10 cellular contexts compared by ENCODE assay signal in genomic region chr7:2634265-2635145, GRCh38. TPM values are rescaled to one million over a fixed set of nuclear protein-coding genes. Genes with fewer than 3 reads are reported as not detected.
DNase-seq lines count a peak whose midpoint lies in the region; ATAC-seq, FAIRE-seq and TF ChIP-seq lines count a peak whose summit lies in the region.
"Had no signal": no experiment of that assay in that cellular context is flagged by ENCODE, and none has a peak within 500 bp of the region (broad histone marks: within the 10 kb centered on the region; RNA-seq: fewer than 3 reads in every experiment).

No MANE protein-coding gene starts in this region.

- TF ChIP-seq CTCF in A549 (IDR thresholded peaks at IDR 0.05): no peak

- CTCF ChIA-PET in A549 (lab: Yijun Ruan, JAX): interaction anchor here (1.1 to 2.3 kb wide), 5 partner anchors 36 to 166 kb away, joined by 3 to 10 read pairs (median 3); no protein-coding TSS in a partner anchor

- 95% methylated on average over 10 of the region's 22 CpGs for WGBS in A549 (ENCODE audit: missing lambda C conversion rate)

- H3K27ac Mint-ChIP-seq in central memory CD8-positive, alpha-beta T cell (ENCODE audit: low read depth): no peak overlapping the region

- H3K27me3 ChIP-seq in HUES48 (ENCODE audit: control insufficient read depth, insufficient read depth, low read length) (no peaks in the 10 kb centered on the region), muscle layer of colon (ENCODE audit: control insufficient read depth in 1 of 2, insufficient read depth in 2 of 2, low read length in 2 of 2) (no peaks in the 10 kb centered on the region)

- H3K36me3 ChIP-seq in HUES48 (ENCODE audit: control insufficient read depth, insufficient read depth, low read length) (0 out of 2 replicates have a peak, but pooled peaks cover 7% of the 10 kb centered on the region), muscle layer of colon (ENCODE audit: insufficient read depth, low read length) (no peaks in the 10 kb centered on the region)

- POLR2A ChIA-PET in A549 (lab: Yijun Ruan, JAX): no interaction called here

- FAIRE-seq in A549 (lab: Jason Lieb, UNC): no peak
- FAIRE-seq: colon, G401.6 had no signal

- peaks cover 6% of the 10 kb centered on the region for H3K36me3 Mint-ChIP-seq in central memory CD8-positive, alpha-beta T cell (ENCODE audit: insufficient read depth)

- peaks cover 30% of the 10 kb centered on the region for H3K4me1 Mint-ChIP-seq in central memory CD8-positive, alpha-beta T cell

- H3K4me3 ChIP-seq in A549 (peak overlapping the region; percentile 89; the same call in 2 of the 3 replicates), HUES48 (ENCODE audit: low read depth, low read length) (0 out of 2 replicates have a peak overlapping the region, but pooled peaks have one; percentile 90), muscle layer of colon (ENCODE audit: low read depth in 1 of 2, low read length in 2 of 2) (peak overlapping the region in 1 of 2 donors; percentile 84)

- TF ChIP-seq EP300 in A549 (IDR thresholded peaks at IDR 0.05): no peak

- peak overlapping the region; percentile 91 for H3K4me3 Mint-ChIP-seq in central memory CD8-positive, alpha-beta T cell

- H3K9me3 Mint-ChIP-seq in central memory CD8-positive, alpha-beta T cell: no peaks in the 10 kb centered on the region

- peak overlapping the region; percentile 98 for H3K4me2 ChIP-seq in A549

- no peak for TF ChIP-seq POLR2A in A549 (IDR thresholded peaks at IDR 0.05; ENCODE audit: low read length)

- no peak overlapping the region for H3K9ac ChIP-seq in HUES48 (ENCODE audit: low read depth, low read length)
- H3K9ac ChIP-seq in muscle layer of colon (ENCODE audit: low read length): no peak overlapping the region

- peak overlapping the region; percentile 84 to 95 for H3K27ac ChIP-seq in A549
- H3K27ac ChIP-seq in HUES48 (ENCODE audit: low read depth, low read length): peak overlapping the region; percentile 68
- peak overlapping the region; percentile 89 for H3K27ac ChIP-seq in muscle layer of colon (ENCODE audit: low read depth, low read length)

- DNase-seq in A549 (ENCODE audit: low read depth in 1 of 2, low spot score in 1 of 2): no peak
- no peak for DNase-seq in central memory CD8-positive, alpha-beta T cell (ENCODE audit: low spot score in 2 of 2)
- no peak for DNase-seq in anterior cingulate cortex (lab: John Stamatoyannopoulos, UW)
- DNase-seq in GM03348 (ENCODE audit: low spot score): no peak

- ATAC-seq in A549 (no peak; a peak in 1 of 6 replicates), GM19324 (IDR thresholded peaks at IDR 0.05; ENCODE audit: low FRiP score, unreplicated experiment) (no peak), GM19463 (IDR thresholded peaks at IDR 0.05; ENCODE audit: unreplicated experiment) (no peak)
- no peak for ATAC-seq in central memory CD8-positive, alpha-beta T cell (replicated peaks; ENCODE audit: extremely low read depth, poor library complexity, severe bottlenecking)

- H3K4me1 ChIP-seq in A549 (peaks cover 33% of the 10 kb centered on the region), HUES48 (ENCODE audit: control insufficient read depth, insufficient read depth, low read length) (peaks cover 9% of the 10 kb centered on the region), muscle layer of colon (ENCODE audit: insufficient read depth, low read length) (peaks cover 56% of the 10 kb centered on the region)

- no peaks in the 10 kb centered on the region for H3K27me3 Mint-ChIP-seq in central memory CD8-positive, alpha-beta T cell

- no peak for TF ChIP-seq RAD21 in A549 (conservative IDR thresholded peaks at IDR 0.05 in 1 of 2, IDR thresholded peaks at IDR 0.05 in 1 of 2)

- no peaks in the 10 kb centered on the region for H3K9me3 ChIP-seq in A549
- H3K9me3 ChIP-seq in HUES48 (ENCODE audit: control insufficient read depth, insufficient read depth, low read length): no peaks in the 10 kb centered on the region
- no peaks in the 10 kb centered on the region for H3K9me3 ChIP-seq in muscle layer of colon (ENCODE audit: low read length)

TF ChIP-seq in A549, 52 proteins besides CTCF, POLR2A, EP300 and RAD21:
- TF ChIP-seq ZFP36 (IDR thresholded peaks at IDR 0.05; ENCODE audit: borderline replicate concordance, partially characterized antibody) (no peak), KDM1A (IDR thresholded peaks at IDR 0.05; ENCODE audit: low read depth) (0 out of 2 replicates have a peak, but pooled peaks have one; percentile 58), E2F6 (IDR thresholded peaks at IDR 0.05; ENCODE audit: borderline replicate concordance, low read depth) (no peak), HOXB13 (CRISPR knock-in tag; IDR thresholded peaks at IDR 0.05; ENCODE audit: low read depth) (no peak), MAFK (IDR thresholded peaks at IDR 0.05; ENCODE audit: partially characterized antibody) (no peak), BHLHE40 (IDR thresholded peaks at IDR 0.05; ENCODE audit: low read depth, low read length) (no peak)

RNA-seq across cellular contexts. Expression of gene TTYH3, which starts 2.7 kb away (rescaled TPM):
- polyA plus RNA-seq in A549 (2011; rRNA removed) (11.1 and 11.3 TPM in 2 replicates), A549 (2017; fragmentation: RNase III; extraction: RNeasy Plus Mini Kit Qiagen cat#74134 plus additional on column Dnase treatment) (35.9 to 45.2 TPM (median 43.6 TPM) in 3 replicates)
- polyA plus RNA-seq in A549 (2012; cell fraction: cytosol; rRNA removed): 19.8 and 35.4 TPM in 2 replicates
- polyA plus RNA-seq in A549 (2012; cell fraction: nucleus; rRNA removed): 48.5 and 73.3 TPM in 2 replicates
- polyA minus RNA-seq in A549 (2011; rRNA and poly(A)+ RNA removed): 7.9 and 11.2 TPM in 2 replicates

RNA-seq across cellular contexts. Expression of gene AMZ1, which starts 53.5 kb away (rescaled TPM):
- 0.01 and 0.11 TPM in 2 replicates for polyA plus RNA-seq in A549 (2011; rRNA removed)
- polyA plus RNA-seq in A549 (2012; cell fraction: cytosol; rRNA removed): 0.01 TPM in 1 of 2 replicates, not detected in the other
- polyA plus RNA-seq in A549 (2012; cell fraction: nucleus; rRNA removed): 0.01 TPM in 1 of 2 replicates, not detected in the other
- 0.03 to 0.05 TPM in 2 of 3 replicates, not detected in the other for polyA plus RNA-seq in A549 (2017; fragmentation: RNase III; extraction: RNeasy Plus Mini Kit Qiagen cat#74134 plus additional on column Dnase treatment)
- not detected in 2 replicates for polyA minus RNA-seq in A549 (2011; rRNA and poly(A)+ RNA removed)
